39 cellular contexts compared by ENCODE assay signal in the genomic region with DNA sequence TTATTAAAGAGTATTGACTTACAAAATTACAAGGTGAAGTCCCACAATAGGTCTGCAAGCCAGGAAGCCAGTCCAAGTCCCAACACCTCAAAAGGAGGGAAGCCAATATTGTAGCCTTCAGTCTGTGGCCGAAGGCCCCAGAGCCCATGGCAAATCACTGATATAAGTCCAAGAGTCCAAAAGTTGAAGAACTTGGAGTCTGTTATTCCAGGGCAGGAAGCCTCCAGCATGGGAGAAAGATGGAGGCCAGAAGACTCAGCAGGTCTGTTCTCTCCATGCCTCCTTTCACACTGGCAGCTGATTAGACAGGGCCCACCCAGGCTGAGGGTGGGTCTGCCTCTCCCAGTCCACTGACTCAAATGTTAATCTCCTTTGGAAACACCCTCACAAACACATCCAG. TPM values are rescaled to one million over a fixed set of nuclear protein-coding genes. Genes with fewer than 3 reads are reported as not detected.
"Had no signal": no experiment of that assay in that cellular context is flagged by ENCODE, and none has a peak within 500 bp of the region (broad histone marks: within the 10 kb centered on the region; RNA-seq: fewer than 3 reads in every experiment).

No MANE protein-coding gene starts in this region.

- H3K9me3 ChIP-seq: MG63 had no signal

- H3K27me3 ChIP-seq: MG63 had no signal

- H3K36me3 ChIP-seq: MG63 had no signal

- DNase-seq: Karpas-422, Kasumi-1, MG63, MM.1S, MV-4-11, NCI-H1048, NCI-H1092, NCI-H1092 treated with DMSO at 0.1 percent for 48 hours, NCI-H1105, NCI-H1105 treated with DMSO at 0.1 percent for 48 hours, NCI-H1417, NCI-H1417 treated with DMSO at 0.1 percent for 48 hours, NCI-H1436, NCI-H1436 treated with DMSO at 0.1 percent for 48 hours, NCI-H146, NCI-H1694, NCI-H1694 treated with DMSO at 0.1 percent for 48 hours, NCI-H187, NCI-H187 treated with DMSO at 0.1 percent for 48 hours, NCI-H1930, NCI-H2029, NCI-H2029 treated with DMSO at 0.1 percent for 48 hours, NCI-H2081, NCI-H2081 treated with DMSO at 0.1 percent for 48 hours, NCI-H2107, NCI-H2171, NCI-H2171 treated with DMSO at 0.1 percent for 48 hours, NCI-H2227 treated with DMSO at 0.1 percent for 48 hours, NCI-H226, NCI-H345, NCI-H446, NCI-H446 treated with DMSO at 0.1 percent for 48 hours, NCI-H510A, NCI-H510A treated with DMSO at 0.1 percent for 48 hours, NCI-H524 had no signal

- H3K4me3 ChIP-seq: MG63 had no signal

RNA-seq across cellular contexts. Expression of a gene that starts 18.1 kb away (rescaled TPM):
- total RNA-seq: MCF 10A had no signal

RNA-seq across cellular contexts. Expression of a gene that starts 55.5 kb away (rescaled TPM):
- total RNA-seq: LHCN-M2, M059J, MCF 10A, NCI-H460 had no signal
